19 cellular contexts compared by ENCODE assay signal in genomic region chr15:78147566-78147965, GRCh38. TPM values are rescaled to one million over a fixed set of nuclear protein-coding genes. Genes with fewer than 3 reads are reported as not detected.
A peak's percentile ranks its signal among the peaks of the same experiment; 100 is the strongest.
DNase-seq lines count a peak whose midpoint lies in the region; ATAC-seq and TF ChIP-seq lines count a peak whose summit lies in the region.
"Had no signal": no experiment of that assay in that cellular context is flagged by ENCODE, and none has a peak within 500 bp of the region (broad histone marks: within the 10 kb centered on the region; RNA-seq: fewer than 3 reads in every experiment).

No MANE protein-coding gene starts in this region.

- no peak overlapping the region for H3K4me3 ChIP-seq in esophagus squamous epithelium
- H3K4me3 ChIP-seq: adrenal gland had no signal

- H3K27me3 Mint-ChIP-seq in activated CD4-positive, alpha-beta T cell treated with anti-CD3 and anti-CD28 coated beads, Interleukin-2, amount 10 ng/mL, durations not matched to agents 24 days and 14 days = no peaks in the 10 kb centered on the region
- no peaks in the 10 kb centered on the region for H3K27me3 Mint-ChIP-seq in T-cell
- H3K27me3 Mint-ChIP-seq in osteocyte (ENCODE audit: unreplicated experiment) = no peaks in the 10 kb centered on the region

- H3K9me3 ChIP-seq in esophagus squamous epithelium = no peaks in the 10 kb centered on the region
- H3K9me3 ChIP-seq: adrenal gland had no signal

- POLR2A ChIA-PET in T-cell (lab: Charles Lee) = no interaction called here

- ATAC-seq in T-cell (replicated peaks in 1 of 4) (no peak), GM18502 (IDR thresholded peaks at IDR 0.05; ENCODE audit: poor library complexity, unreplicated experiment) (no peak)

- H3K27ac ChIP-seq in esophagus squamous epithelium = peak overlapping the region; percentile 16 to 92 (median 34)

- intact Hi-C loops in activated CD4-positive, alpha-beta T cell treated with anti-CD3 and anti-CD28 coated beads, Interleukin-2, amount 10 ng/mL, durations not matched to agents 24 days and 14 days (cut with micrococcal nuclease) = no loop called here
- intact Hi-C loops in esophagus squamous epithelium (cut with DNase I) = no loop called here

- DNase-seq in activated CD4-positive, alpha-beta T cell treated with anti-CD3 and anti-CD28 coated beads, Interleukin-2, amount 10 ng/mL, durations not matched to agents 24 days and 14 days = no peak
- no peak for DNase-seq in activated CD4-positive, alpha-beta T cell treated with anti-CD3 and anti-CD28 coated beads for 48 hours
- DNase-seq in T-cell (no peak), esophagus squamous epithelium (lab: John Stamatoyannopoulos, UW) (no peak), osteocyte (ENCODE audit: extremely low spot score, unreplicated experiment) (no peak), cerebellar nuclear complex (lab: John Stamatoyannopoulos, UW) (no peak), SIG-M5 (lab: John Stamatoyannopoulos, UW) (no peak)
- DNase-seq: adrenal gland; DMS53; H7; NCI-H1436 treated with DMSO at 0.1 percent for 48 hours; NCI-H748 treated with DMSO at 0.1 percent for 48 hours; occipital lobe; SHP77 treated with DMSO at 0.1 percent for 48 hours; stimulated activated CD4-positive, alpha-beta T cell treated with anti-CD3 and anti-CD28 coated beads, Interleukin-12 subunit alpha, Interleukin-12 subunit beta, amount 100 ng/mL, for 4 hours had no signal

- peaks cover 0 to 2% (median 0%) of the 10 kb centered on the region in 3 donors for H3K36me3 ChIP-seq in esophagus squamous epithelium
- H3K36me3 ChIP-seq: adrenal gland had no signal

- peak overlapping the region; percentile 51 for H3K4me3 Mint-ChIP-seq in activated CD4-positive, alpha-beta T cell treated with anti-CD3 and anti-CD28 coated beads, Interleukin-2, amount 10 ng/mL, durations not matched to agents 24 days and 14 days
- H3K4me3 Mint-ChIP-seq in T-cell (peak overlapping the region; percentile 50 to 61 (median 51)), osteocyte (ENCODE audit: unreplicated experiment) (peak overlapping the region; percentile 45)

- no peak for TF ChIP-seq POLR2A in esophagus squamous epithelium (IDR thresholded peaks at IDR 0.05)

- H3K36me3 Mint-ChIP-seq in activated CD4-positive, alpha-beta T cell treated with anti-CD3 and anti-CD28 coated beads, Interleukin-2, amount 10 ng/mL, durations not matched to agents 24 days and 14 days (ENCODE audit: low read depth) = peaks cover 16% of the 10 kb centered on the region
- H3K36me3 Mint-ChIP-seq in T-cell (peaks cover under 1% of the 10 kb centered on the region), osteocyte (ENCODE audit: unreplicated experiment) (no peaks in the 10 kb centered on the region)

- no peaks in the 10 kb centered on the region for H3K9me3 Mint-ChIP-seq in activated CD4-positive, alpha-beta T cell treated with anti-CD3 and anti-CD28 coated beads, Interleukin-2, amount 10 ng/mL, durations not matched to agents 24 days and 14 days
- no peaks in the 10 kb centered on the region for H3K9me3 Mint-ChIP-seq in T-cell
- no peaks in the 10 kb centered on the region for H3K9me3 Mint-ChIP-seq in osteocyte (ENCODE audit: unreplicated experiment)

- WGBS in esophagus squamous epithelium, 2 donors = 60 to 68% methylated on average over 6 of the region's 6 CpGs

- CTCF ChIA-PET in T-cell (lab: Charles Lee) = interaction anchor here in 1 of 2 donors (0.7 to 1.5 kb wide), 3 partner anchors 16 to 48 kb away, joined by 3 to 6 read pairs (median 4); partner anchors contain the start of gene CIB2

- H3K27ac Mint-ChIP-seq in activated CD4-positive, alpha-beta T cell treated with anti-CD3 and anti-CD28 coated beads, Interleukin-2, amount 10 ng/mL, durations not matched to agents 24 days and 14 days = no peak overlapping the region
- H3K27ac Mint-ChIP-seq in T-cell (peak overlapping the region in 1 of 2 donors; percentile 53), osteocyte (ENCODE audit: unreplicated experiment) (peak overlapping the region; percentile 27)

- TF ChIP-seq CTCF in esophagus squamous epithelium (IDR thresholded peaks at IDR 0.05) (no peak), osteocyte (IDR thresholded peaks at IDR 0.05) (no peak)

- H3K4me1 ChIP-seq in esophagus squamous epithelium = peaks cover 5 to 49% (median 21%) of the 10 kb centered on the region in 3 donors

- H3K27me3 ChIP-seq in esophagus squamous epithelium = no peaks in the 10 kb centered on the region
- H3K27me3 ChIP-seq: adrenal gland had no signal

- H3K4me1 Mint-ChIP-seq in activated CD4-positive, alpha-beta T cell treated with anti-CD3 and anti-CD28 coated beads, Interleukin-2, amount 10 ng/mL, durations not matched to agents 24 days and 14 days = peaks cover 28% of the 10 kb centered on the region
- H3K4me1 Mint-ChIP-seq in T-cell (peaks cover 26 to 35% (median 30%) of the 10 kb centered on the region in 3 donors), osteocyte (ENCODE audit: unreplicated experiment) (peaks cover 24% of the 10 kb centered on the region)

RNA-seq across cellular contexts. Expression of gene IDH3A, which starts 1.6 kb away (rescaled TPM):
- 165 and 169 TPM in 2 replicates for total RNA-seq in activated CD4-positive, alpha-beta T cell treated with anti-CD3 and anti-CD28 coated beads, Interleukin-2, amount 10 ng/mL, durations not matched to agents 24 days and 14 days
- total RNA-seq in T-cell (10 to 100 TPM; 40.3 to 64.7 (median 48.5) TPM), esophagus squamous epithelium (100 to 1,000 TPM in 2 of 4 donors, 10 to 100 TPM in 2; 50.7 to 114 (median 83.8) TPM), osteocyte (46.7 and 47.4 TPM in 2 replicates)

RNA-seq across cellular contexts. Expression of gene CIB2, which starts 16.3 kb away (rescaled TPM):
- total RNA-seq in activated CD4-positive, alpha-beta T cell treated with anti-CD3 and anti-CD28 coated beads, Interleukin-2, amount 10 ng/mL, durations not matched to agents 24 days and 14 days = 1.2 and 1.5 TPM in 2 replicates
- total RNA-seq in T-cell (1 to 10 TPM in 4 of 5 donors, under 1 TPM in 1; 0.72 to 2.8 (median 2.0) TPM), esophagus squamous epithelium (10 to 100 TPM in 1 of 4 donors, 1 to 10 TPM in 3; 1.1 to 11.8 (median 1.5) TPM), osteocyte (7.6 and 9.6 TPM in 2 replicates)

RNA-seq across cellular contexts. Expression of gene SH2D7, which starts 55.2 kb away (rescaled TPM):
- not detected in 2 replicates for total RNA-seq in activated CD4-positive, alpha-beta T cell treated with anti-CD3 and anti-CD28 coated beads, Interleukin-2, amount 10 ng/mL, durations not matched to agents 24 days and 14 days
- total RNA-seq in T-cell (not detected), esophagus squamous epithelium (not detected), osteocyte (not detected in 2 replicates)
- total RNA-seq: adrenal gland, dermis microvascular lymphatic vessel endothelial cell, frontal cortex, H7, occipital lobe, urinary bladder had no signal
